Comparison of ENCODE assay signal across 20 cellular contexts in genomic region chr20:47257771-47258170, GRCh38.
DNase-seq lines count a peak whose midpoint lies in the region; ATAC-seq and TF ChIP-seq lines count a peak whose summit lies in the region.
"Had no signal": no experiment of that assay in that cellular context is flagged by ENCODE, and none has a peak within 500 bp of the region (broad histone marks: within the 10 kb centered on the region; RNA-seq: fewer than 3 reads in every experiment).

No MANE protein-coding gene starts in this region.

- no peak overlapping the region for H3K4me2 ChIP-seq in OCI-LY1 (ENCODE audit: low read length)

- 0 out of 2 replicates have a peak, but pooled peaks cover 2% of the 10 kb centered on the region for H3F3A ChIP-seq in OCI-LY1 (ENCODE audit: insufficient read depth, low read length)

- no peaks in the 10 kb centered on the region for H3K9me3 ChIP-seq in CD4-positive, CD25-positive, alpha-beta regulatory T cell (ENCODE audit: control insufficient read depth in 2 of 2, low read length in 2 of 2)
- H3K9me3 ChIP-seq in OCI-LY1 (ENCODE audit: low read length) (no peaks in the 10 kb centered on the region), breast epithelium (no peaks in the 10 kb centered on the region)
- H3K9me3 ChIP-seq: gastrocnemius medialis, lower lobe of right lung had no signal

- no peak for ATAC-seq in CD4-positive, CD25-positive, alpha-beta regulatory T cell (ENCODE audit: low read depth in 2 of 2)
- ATAC-seq in esophagus mucosa, result no peak
- ATAC-seq: gastrocnemius medialis, HCT116 had no signal

- intact Hi-C loops in breast epithelium (cut with DNase I; ENCODE audit: low total_unique reads), result no loop called here

- no peaks in the 10 kb centered on the region for H4K20me1 ChIP-seq in OCI-LY1 (ENCODE audit: insufficient read depth, low read length)

- DNase-seq in CD4-positive, CD25-positive, alpha-beta regulatory T cell, result no peak
- DNase-seq in breast epithelium (ENCODE audit: low spot score in 2 of 2) (no peak), osteocyte (ENCODE audit: extremely low spot score, unreplicated experiment) (no peak), A172 (ENCODE audit: low spot score) (no peak), UCSD-AML1 (lab: John Stamatoyannopoulos, UW; ENCODE audit: unreplicated experiment) (no peak), RKO (ENCODE audit: low spot score) (no peak)
- DNase-seq: activated CD4-positive, alpha-beta T cell treated with anti-CD3 and anti-CD28 coated beads for 4 hours; C1 segment of cervical spinal cord; DMS53; gastrocnemius medialis; lower lobe of right lung; MM.1S; NCI-H187; NCI-H510A treated with DMSO at 0.1 percent for 48 hours; nephron progenitor cell; substantia nigra had no signal

- H3K27ac Mint-ChIP-seq in CD4-positive, CD25-positive, alpha-beta regulatory T cell, result peak overlapping the region in 2 of 3 donors; percentile 75 to 88
- H3K27ac Mint-ChIP-seq in osteocyte (ENCODE audit: unreplicated experiment), result peak overlapping the region; percentile 85

- peaks cover 24% of the 10 kb centered on the region for H3K79me2 ChIP-seq in OCI-LY1 (ENCODE audit: insufficient read depth, low read length)

- no peak overlapping the region for H3K4me3 Mint-ChIP-seq in CD4-positive, CD25-positive, alpha-beta regulatory T cell
- no peak overlapping the region for H3K4me3 Mint-ChIP-seq in osteocyte (ENCODE audit: unreplicated experiment)
- H3K4me3 Mint-ChIP-seq: nephron progenitor cell had no signal

- H3K4me3 ChIP-seq in CD4-positive, CD25-positive, alpha-beta regulatory T cell (ENCODE audit: low read depth, low read length), result no peak overlapping the region
- H3K4me3 ChIP-seq in OCI-LY1 (ENCODE audit: low read depth, low read length, poor library complexity, severe bottlenecking), result no peak overlapping the region
- H3K4me3 ChIP-seq in breast epithelium, result no peak overlapping the region
- H3K4me3 ChIP-seq: gastrocnemius medialis, lower lobe of right lung, SK-N-MC had no signal

- H3K36me3 Mint-ChIP-seq in CD4-positive, CD25-positive, alpha-beta regulatory T cell, result peaks cover 40% of the 10 kb centered on the region
- peaks cover 43% of the 10 kb centered on the region for H3K36me3 Mint-ChIP-seq in osteocyte (ENCODE audit: unreplicated experiment)

- H3K27me3 Mint-ChIP-seq in CD4-positive, CD25-positive, alpha-beta regulatory T cell, result no peaks in the 10 kb centered on the region
- no peaks in the 10 kb centered on the region for H3K27me3 Mint-ChIP-seq in osteocyte (ENCODE audit: unreplicated experiment)

- H3K9me3 Mint-ChIP-seq in CD4-positive, CD25-positive, alpha-beta regulatory T cell, result no peaks in the 10 kb centered on the region
- H3K9me3 Mint-ChIP-seq in osteocyte (ENCODE audit: unreplicated experiment), result no peaks in the 10 kb centered on the region
- H3K9me3 Mint-ChIP-seq: nephron progenitor cell had no signal

- TF ChIP-seq POLR2A in breast epithelium (IDR thresholded peaks at IDR 0.05), result no peak

- TF ChIP-seq CTCF in OCI-LY1 (IDR thresholded peaks at IDR 0.05; ENCODE audit: low read length) (no peak), breast epithelium (IDR thresholded peaks at IDR 0.05) (no peak), osteocyte (IDR thresholded peaks at IDR 0.05) (no peak)

- no peaks in the 10 kb centered on the region for H3K4me1 ChIP-seq in CD4-positive, CD25-positive, alpha-beta regulatory T cell (ENCODE audit: control insufficient read depth, insufficient read depth, low read length, poor library complexity, severe bottlenecking)
- H3K4me1 ChIP-seq in OCI-LY1 (ENCODE audit: insufficient read depth, low read length, severe bottlenecking) (peaks cover 64% of the 10 kb centered on the region), breast epithelium (no peaks in the 10 kb centered on the region)

- no peak overlapping the region for H3K9ac ChIP-seq in OCI-LY1 (ENCODE audit: low read length)

- H3K36me3 ChIP-seq in CD4-positive, CD25-positive, alpha-beta regulatory T cell (ENCODE audit: control insufficient read depth, insufficient read depth, low read length), result peaks cover 60% of the 10 kb centered on the region
- H3K36me3 ChIP-seq in OCI-LY1 (ENCODE audit: insufficient read depth, low read length), result peaks cover 83% of the 10 kb centered on the region
- H3K36me3 ChIP-seq in breast epithelium, result no peaks in the 10 kb centered on the region

- H3K27ac ChIP-seq in CD4-positive, CD25-positive, alpha-beta regulatory T cell (ENCODE audit: insufficient read depth, low read length, poor library complexity, severe bottlenecking), result no peak overlapping the region
- H3K27ac ChIP-seq in OCI-LY1 (ENCODE audit: low read depth, low read length, poor library complexity, severe bottlenecking), result peak overlapping the region; percentile 97
- peak overlapping the region; percentile 33 to 84 for H3K27ac ChIP-seq in breast epithelium

- H2AFZ ChIP-seq in OCI-LY1 (ENCODE audit: low read length), result no peak overlapping the region

- no peaks in the 10 kb centered on the region for H3K9me2 ChIP-seq in OCI-LY1 (ENCODE audit: low read depth, low read length)

- H3K27me3 ChIP-seq in CD4-positive, CD25-positive, alpha-beta regulatory T cell (ENCODE audit: control insufficient read depth, insufficient read depth, low read length), result no peaks in the 10 kb centered on the region
- no peaks in the 10 kb centered on the region for H3K27me3 ChIP-seq in OCI-LY1 (ENCODE audit: insufficient read depth, low read length)
- H3K27me3 ChIP-seq in breast epithelium, result no peaks in the 10 kb centered on the region
- H3K27me3 ChIP-seq: gastrocnemius medialis had no signal

- peaks cover 0 to 20% (median 14%) of the 10 kb centered on the region in 4 donors for H3K4me1 Mint-ChIP-seq in CD4-positive, CD25-positive, alpha-beta regulatory T cell
- H3K4me1 Mint-ChIP-seq in osteocyte (ENCODE audit: unreplicated experiment), result peaks cover 30% of the 10 kb centered on the region
